10 cellular contexts compared by ENCODE assay signal in genomic region chr4:7328913-7329638, GRCh38.
A peak's percentile ranks its signal among the peaks of the same experiment; 100 is the strongest.
DNase-seq lines count a peak whose midpoint lies in the region; TF ChIP-seq lines count a peak whose summit lies in the region.
"Had no signal": no experiment of that assay in that cellular context is flagged by ENCODE, and none has a peak within 500 bp of the region (broad histone marks: within the 10 kb centered on the region; RNA-seq: fewer than 3 reads in every experiment).

No MANE protein-coding gene starts in this region.

- no peaks in the 10 kb centered on the region for H3K9me3 ChIP-seq in fibroblast of lung (ENCODE audit: control insufficient read depth, insufficient read depth, low read depth, low read length)
- no peaks in the 10 kb centered on the region for H3K9me3 ChIP-seq in neuronal stem cell (replicated peaks in 1 of 2; ENCODE audit: control insufficient read depth in 2 of 2, insufficient read depth in 1 of 2, low read depth in 1 of 2, low read length in 2 of 2)
- H3K9me3 ChIP-seq in ascending aorta = no peaks in the 10 kb centered on the region

- H3K36me3 Mint-ChIP-seq in activated naive CD8-positive, alpha-beta T cell treated with anti-CD3 and anti-CD28 coated beads for 36 hours = no peaks in the 10 kb centered on the region

- H3K4me2 ChIP-seq in fibroblast of lung (ENCODE audit: extremely low read depth, insufficient read depth, low read length) (no peak overlapping the region), neuronal stem cell (ENCODE audit: insufficient read depth, low read length, poor library complexity, severe bottlenecking) (no peak overlapping the region)

- H4K20me1 ChIP-seq in fibroblast of lung (ENCODE audit: control insufficient read depth, extremely low read depth, insufficient read depth, low read length) = no peaks in the 10 kb centered on the region

- peak overlapping the region; percentile 32 for H2BK5ac ChIP-seq in neuronal stem cell (ENCODE audit: low read length)

- H3K27ac ChIP-seq in fibroblast of lung (ENCODE audit: insufficient read depth, low read length) (no peak overlapping the region), neuronal stem cell (replicated peaks; ENCODE audit: low read length) (no peak overlapping the region), ascending aorta (no peak overlapping the region)

- H3K27me3 ChIP-seq in fibroblast of lung (ENCODE audit: control insufficient read depth, insufficient read depth, low read length) (no peaks in the 10 kb centered on the region), neuronal stem cell (ENCODE audit: control insufficient read depth in 3 of 3, insufficient read depth in 3 of 3, low read depth in 1 of 3, low read length in 3 of 3) (peaks cover 0 to 4% (median 0%) of the 10 kb centered on the region in 3 experiments), ascending aorta (no peaks in the 10 kb centered on the region)

- H3K4me1 ChIP-seq in fibroblast of lung (ENCODE audit: control insufficient read depth, extremely low read depth, insufficient read depth, low read length) (no peaks in the 10 kb centered on the region), neuronal stem cell (ENCODE audit: control insufficient read depth in 2 of 2, insufficient read depth in 1 of 2, low read depth in 1 of 2, low read length in 2 of 2) (peaks cover 0 to 21% of the 10 kb centered on the region in 2 donors), ascending aorta (peaks cover 0 to 4% of the 10 kb centered on the region in 2 donors)

- H3K23ac ChIP-seq in neuronal stem cell (ENCODE audit: low read depth, low read length, poor library complexity) = peak overlapping the region; percentile 65

- H3K4ac ChIP-seq in neuronal stem cell (ENCODE audit: low read length) = no peak overlapping the region

- peak overlapping the region; percentile 74 for H3K18ac ChIP-seq in neuronal stem cell (ENCODE audit: low read length)

- no peak overlapping the region for H4K8ac ChIP-seq in neuronal stem cell (ENCODE audit: low read depth, low read length)

- no peaks in the 10 kb centered on the region for H3K9me3 Mint-ChIP-seq in activated naive CD8-positive, alpha-beta T cell treated with anti-CD3 and anti-CD28 coated beads for 36 hours
- H3K9me3 Mint-ChIP-seq: activated B cell treated with CpG ODN at 0.5 μM for 24 hours had no signal

- H3K9ac ChIP-seq in fibroblast of lung (ENCODE audit: insufficient read depth, low read length) = no peak overlapping the region
- H3K9ac ChIP-seq in neuronal stem cell (ENCODE audit: low read depth, low read length, poor library complexity) = peak overlapping the region; percentile 65

- H2AFZ ChIP-seq in fibroblast of lung (ENCODE audit: low read length) = no peak overlapping the region
- no peak overlapping the region for H2AFZ ChIP-seq in neuronal stem cell (ENCODE audit: low read length)

- H3K27ac Mint-ChIP-seq in activated naive CD8-positive, alpha-beta T cell treated with anti-CD3 and anti-CD28 coated beads for 36 hours = no peak overlapping the region
- H3K27ac Mint-ChIP-seq: activated B cell treated with CpG ODN at 0.5 μM for 24 hours had no signal

- H4K91ac ChIP-seq in neuronal stem cell (ENCODE audit: low read depth, low read length, poor library complexity) = peak overlapping the region; percentile 73

- no peak overlapping the region for H3K4me3 Mint-ChIP-seq in activated naive CD8-positive, alpha-beta T cell treated with anti-CD3 and anti-CD28 coated beads for 36 hours
- H3K4me3 Mint-ChIP-seq: activated B cell treated with CpG ODN at 0.5 μM for 24 hours had no signal

- peak overlapping the region; percentile 91 for H2BK15ac ChIP-seq in neuronal stem cell (ENCODE audit: low read length)

- H2BK120ac ChIP-seq in neuronal stem cell (ENCODE audit: low read depth, low read length) = peak overlapping the region; percentile 49

- H3K27me3 Mint-ChIP-seq in activated naive CD8-positive, alpha-beta T cell treated with anti-CD3 and anti-CD28 coated beads for 36 hours = no peaks in the 10 kb centered on the region
- H3K27me3 Mint-ChIP-seq: activated B cell treated with CpG ODN at 0.5 μM for 24 hours had no signal

- intact Hi-C loops in ascending aorta (cut with DNase I) = no loop called here

- H2BK12ac ChIP-seq in neuronal stem cell (ENCODE audit: low read length) = peak overlapping the region; percentile 14

- H3K79me1 ChIP-seq in neuronal stem cell (ENCODE audit: low read depth, low read length) = no peaks in the 10 kb centered on the region

- H3K36me3 ChIP-seq in fibroblast of lung (ENCODE audit: control insufficient read depth, insufficient read depth, low read length) = no peaks in the 10 kb centered on the region
- H3K36me3 ChIP-seq in neuronal stem cell (replicated peaks in 1 of 2; ENCODE audit: control insufficient read depth in 2 of 2, insufficient read depth in 2 of 2, low read length in 2 of 2) = no peaks in the 10 kb centered on the region
- no peaks in the 10 kb centered on the region for H3K36me3 ChIP-seq in ascending aorta

- H3K4me3 ChIP-seq in AG10803 (ENCODE audit: low read length) (no peak overlapping the region), fibroblast of lung (replicated peaks in 1 of 4; ENCODE audit: control extremely low read depth in 1 of 4, insufficient read depth in 1 of 4, low read depth in 3 of 4, low read length in 4 of 4) (no peak overlapping the region), neuronal stem cell (ENCODE audit: low read length in 2 of 2) (no peak overlapping the region), ascending aorta (no peak overlapping the region)

- no peaks in the 10 kb centered on the region for H3K4me1 Mint-ChIP-seq in activated naive CD8-positive, alpha-beta T cell treated with anti-CD3 and anti-CD28 coated beads for 36 hours
- H3K4me1 Mint-ChIP-seq: activated B cell treated with CpG ODN at 0.5 μM for 24 hours had no signal

- WGBS in neuronal stem cell (ENCODE audit: extremely low coverage in 2 of 2, insufficient read length in 2 of 2, insufficient replicate concordance in 1 of 2), 2 donors = no CpG with 5 or more reads among the region's 22 CpGs

- peak overlapping the region; percentile 47 for H3K14ac ChIP-seq in neuronal stem cell (ENCODE audit: low read length)

- peak; percentile 23 for TF ChIP-seq CTCF in AG10803 (conservative IDR thresholded peaks at IDR 0.05; ENCODE audit: low read length)
- no peak for TF ChIP-seq CTCF in fibroblast of lung (conservative IDR thresholded peaks at IDR 0.05 in 1 of 2, IDR thresholded peaks at IDR 0.05 in 1 of 2; ENCODE audit: low read depth in 1 of 2, low read length in 2 of 2)
- no peak for TF ChIP-seq CTCF in ascending aorta (IDR thresholded peaks at IDR 0.05)

- H2AK5ac ChIP-seq in neuronal stem cell (ENCODE audit: low read depth, low read length) = peak overlapping the region; percentile 97

- no peaks in the 10 kb centered on the region for H3K79me2 ChIP-seq in fibroblast of lung (ENCODE audit: control insufficient read depth, insufficient read depth, low read length)

- DNase-seq in AG10803 (ENCODE audit: low read depth) (peak; percentile 81), RPMI7951 (ENCODE audit: low read depth) (peak; percentile 79), fibroblast of lung (ENCODE audit: low read depth in 2 of 2) (peak; percentile 12 to 84), neuronal stem cell (ENCODE audit: low spot score) (no peak), ascending aorta (ENCODE audit: low spot score in 2 of 2) (no peak), NCI-H1694 treated with DMSO at 0.1 percent for 48 hours (lab: John Stamatoyannopoulos, UW) (no peak), NCI-H446 (lab: John Stamatoyannopoulos, UW) (no peak)
- no peak for DNase-seq in activated naive CD8-positive, alpha-beta T cell treated with anti-CD3 and anti-CD28 coated beads for 36 hours
- DNase-seq: activated B cell treated with CpG ODN at 0.5 μM for 24 hours, NCI-H526 treated with DMSO at 0.1 percent for 48 hours had no signal

Comparison
In these comparisons a context has a peak if more than half of its experiments do, and no peak if none do; other contexts are left out.
1. DNase-seq: peak in AG10803 (single experiment), RPMI7951 (single experiment) and fibroblast of lung (2 of 2); none in neuronal stem cell (single experiment), activated naive CD8-positive, alpha-beta T cell treated with anti-CD3 and anti-CD28 coated beads for 36 hours (single experiment), ascending aorta (0 of 2), NCI-H1694 treated with DMSO at 0.1 percent for 48 hours (single experiment) and NCI-H446 (0 of 2).